ENCODE assay signal across 13 cellular contexts in the genomic region with DNA sequence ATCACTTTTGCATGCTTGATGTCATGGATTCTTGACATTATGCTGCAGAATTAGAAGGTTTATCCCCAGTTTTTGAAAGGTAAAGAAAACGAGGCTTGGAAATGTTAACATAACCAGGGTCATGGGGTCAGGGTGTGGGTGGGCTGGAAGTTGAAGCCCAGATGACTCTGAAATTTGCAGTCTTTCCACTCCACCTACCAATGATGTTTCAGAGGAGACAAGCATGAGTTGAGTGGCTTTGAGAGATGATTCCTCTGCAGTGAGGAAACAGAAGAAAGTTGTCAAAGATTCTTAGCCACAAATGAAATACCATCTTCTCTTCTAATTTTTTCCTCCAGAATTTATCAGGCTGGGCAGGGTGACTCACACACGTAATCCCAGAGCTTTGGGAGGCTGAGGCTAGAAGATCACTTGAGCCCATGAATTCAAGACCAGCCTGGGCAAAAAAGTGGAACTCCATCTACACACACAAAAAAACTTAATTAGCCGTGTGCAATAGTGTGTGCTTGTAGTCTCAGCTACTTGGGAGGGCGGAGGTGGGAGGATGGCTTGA.
"Had no signal": no experiment of that assay in that cellular context is flagged by ENCODE, and none has a peak within 500 bp of the region (broad histone marks: within the 10 kb centered on the region; RNA-seq: fewer than 3 reads in every experiment).

No MANE protein-coding gene starts in this region.

- H3K4me3 Mint-ChIP-seq: activated T-helper 1 cell treated with anti-CD3 and anti-CD28 coated beads, Interleukin-12 subunit alpha, Interleukin-12 subunit beta, Interleukin-2, Interleukin-4 antibody, amounts not matched to agents 30 ng/mL and 10 ng/mL and 1 ng/mL, durations not matched to agents 14 hours and 24 hours and 36 hours; neural crest cell had no signal

- H3K4me3 ChIP-seq: ascending aorta, lung, ovary, stomach, thoracic aorta, upper lobe of right lung had no signal

- H3K4me1 Mint-ChIP-seq: neural crest cell had no signal

- H3K27me3 ChIP-seq: ascending aorta, foreskin keratinocyte, ovary, stomach, upper lobe of right lung had no signal

- H3K9me3 Mint-ChIP-seq: neural crest cell had no signal

- H3K9me3 ChIP-seq: ascending aorta, ovary, thoracic aorta, upper lobe of right lung had no signal

- H3K27ac ChIP-seq: ascending aorta, foreskin keratinocyte, ovary, stomach, thoracic aorta, upper lobe of right lung had no signal

- H3K4me1 ChIP-seq: ascending aorta, foreskin keratinocyte, stomach, upper lobe of right lung had no signal

- H3K36me3 ChIP-seq: ascending aorta, ovary, stomach, thoracic aorta, upper lobe of right lung had no signal

- DNase-seq: activated CD4-positive, CD25-positive, alpha-beta regulatory T cell treated with anti-CD3 and anti-CD28 coated beads, Interleukin-2, amount 50 U/mL, for 72 hours; activated naive CD4-positive, alpha-beta T cell; foreskin keratinocyte; ovary; stimulated activated CD4-positive, alpha-beta T cell treated with anti-CD3 and anti-CD28 coated beads, Interleukin-12 subunit alpha, Interleukin-12 subunit beta, amount 100 ng/mL, for 4 hours; stimulated activated CD4-positive, alpha-beta T cell treated with anti-CD3 and anti-CD28 coated beads, Interleukin-2, amount 100 ng/mL, for 24 hours; stomach; upper lobe of right lung had no signal

- H3K27ac Mint-ChIP-seq: activated T-helper 1 cell treated with anti-CD3 and anti-CD28 coated beads, Interleukin-12 subunit alpha, Interleukin-12 subunit beta, Interleukin-2, Interleukin-4 antibody, amounts not matched to agents 30 ng/mL and 10 ng/mL and 1 ng/mL, durations not matched to agents 14 hours and 24 hours and 36 hours had no signal

- ATAC-seq: foreskin keratinocyte, upper lobe of right lung had no signal
